Comparison of ENCODE assay signal across 7 cellular contexts in the genomic region with DNA sequence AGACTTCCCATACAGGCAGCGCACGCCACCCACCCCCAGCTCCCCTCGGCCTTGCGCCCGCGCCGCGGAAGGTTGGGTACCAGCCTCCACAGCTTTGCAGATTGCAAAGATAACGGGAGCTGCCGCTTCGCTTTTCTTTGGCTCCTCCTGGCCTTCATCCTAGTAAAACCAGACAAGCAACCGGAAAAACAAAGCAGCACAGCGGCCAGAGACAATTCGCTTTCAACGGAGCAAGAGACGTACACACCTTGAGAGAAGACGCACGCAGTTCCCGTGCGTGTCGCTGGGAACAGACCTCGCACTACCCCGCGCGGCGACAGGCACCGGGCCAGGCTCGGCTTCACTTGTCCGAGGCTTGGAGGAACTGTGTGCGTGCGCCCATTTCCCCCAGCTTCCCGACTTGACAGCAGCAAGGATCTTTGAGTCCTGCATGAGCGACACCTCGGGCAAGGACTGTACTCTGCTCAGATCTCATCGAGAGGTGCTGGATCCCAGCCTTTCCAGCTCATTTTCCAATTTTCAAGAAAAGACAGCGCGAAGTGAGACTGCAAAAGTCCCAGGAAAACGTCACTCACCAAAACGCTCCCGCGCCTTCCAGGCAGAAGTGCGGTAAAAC.
A peak's percentile ranks its signal among the peaks of the same experiment; 100 is the strongest.
DNase-seq lines count a peak whose midpoint lies in the region; ATAC-seq lines count a peak whose summit lies in the region.

No MANE protein-coding gene starts in this region.

- peaks cover 13% of the 10 kb centered on the region for H3K4me1 Mint-ChIP-seq in activated naive CD8-positive, alpha-beta T cell (ENCODE audit: low read depth)
- H3K4me1 Mint-ChIP-seq in stimulated activated naive B cell treated with anti-CD40 and anti-IgM and Interleukin-4, amounts not matched to agents 10 μg/mL and 1 μg/mL and 100 μg/mL, for 72 hours, result peaks cover 6 to 17% of the 10 kb centered on the region in 2 donors

- peak overlapping the region; percentile 85 for H3K4me3 Mint-ChIP-seq in activated naive CD8-positive, alpha-beta T cell
- peak overlapping the region; percentile 56 to 62 for H3K4me3 Mint-ChIP-seq in stimulated activated naive B cell treated with anti-CD40 and anti-IgM and Interleukin-4, amounts not matched to agents 10 μg/mL and 1 μg/mL and 100 μg/mL, for 72 hours

- H3K27me3 ChIP-seq in HUES48 (ENCODE audit: control insufficient read depth, insufficient read depth, low read length), result peaks cover 75% of the 10 kb centered on the region

- no peaks in the 10 kb centered on the region for H3K9me3 Mint-ChIP-seq in activated naive CD8-positive, alpha-beta T cell (ENCODE audit: low read depth)
- H3K9me3 Mint-ChIP-seq in stimulated activated naive B cell treated with anti-CD40 and anti-IgM and Interleukin-4, amounts not matched to agents 10 μg/mL and 1 μg/mL and 100 μg/mL, for 72 hours, result peaks cover 1 to 2% of the 10 kb centered on the region in 2 donors

- H3K4me1 ChIP-seq in HUES48 (ENCODE audit: control insufficient read depth, insufficient read depth, low read length), result peaks cover 12% of the 10 kb centered on the region

- H3K27me3 Mint-ChIP-seq in activated naive CD8-positive, alpha-beta T cell, result peaks cover 52% of the 10 kb centered on the region
- peaks cover 57 to 66% of the 10 kb centered on the region in 2 donors for H3K27me3 Mint-ChIP-seq in stimulated activated naive B cell treated with anti-CD40 and anti-IgM and Interleukin-4, amounts not matched to agents 10 μg/mL and 1 μg/mL and 100 μg/mL, for 72 hours

- no peaks in the 10 kb centered on the region for H3K36me3 Mint-ChIP-seq in activated naive CD8-positive, alpha-beta T cell
- H3K36me3 Mint-ChIP-seq in stimulated activated naive B cell treated with anti-CD40 and anti-IgM and Interleukin-4, amounts not matched to agents 10 μg/mL and 1 μg/mL and 100 μg/mL, for 72 hours, result no peaks in the 10 kb centered on the region

- ATAC-seq in stimulated activated naive B cell treated with anti-CD40 and anti-IgM and Interleukin-4, amounts not matched to agents 10 μg/mL and 1 μg/mL and 100 μg/mL, for 72 hours (replicated peaks), result no peak
- no peak for ATAC-seq in GM19455 (IDR thresholded peaks at IDR 0.05; ENCODE audit: unreplicated experiment)
- no peak for ATAC-seq in HG03196 (IDR thresholded peaks at IDR 0.05; ENCODE audit: unreplicated experiment)

- H3K9me3 ChIP-seq in HUES48 (ENCODE audit: control insufficient read depth, insufficient read depth, low read length), result no peaks in the 10 kb centered on the region

- no peak overlapping the region for H3K27ac ChIP-seq in HUES48 (ENCODE audit: low read depth, low read length)

- no peaks in the 10 kb centered on the region for H3K36me3 ChIP-seq in HUES48 (ENCODE audit: control insufficient read depth, insufficient read depth, low read length)

- no peak overlapping the region for H3K27ac Mint-ChIP-seq in activated naive CD8-positive, alpha-beta T cell
- H3K27ac Mint-ChIP-seq in stimulated activated naive B cell treated with anti-CD40 and anti-IgM and Interleukin-4, amounts not matched to agents 10 μg/mL and 1 μg/mL and 100 μg/mL, for 72 hours, result no peak overlapping the region

- peak; percentile 63 for DNase-seq in islet precursor cell
- no peak for DNase-seq in stimulated activated naive B cell treated with anti-CD40 and anti-IgM and Interleukin-4, amounts not matched to agents 10 μg/mL and 1 μg/mL and 100 μg/mL, for 72 hours
- no peak for DNase-seq in activated CD4-positive, CD25-positive, alpha-beta regulatory T cell (lab: John Stamatoyannopoulos, UW)

- peak overlapping the region; percentile 55 for H3K4me3 ChIP-seq in HUES48 (ENCODE audit: low read depth, low read length)

- H3K9ac ChIP-seq in HUES48 (ENCODE audit: low read depth, low read length), result no peak overlapping the region
